Comparison of ENCODE assay signal across 40 cellular contexts in genomic region chrX:111568817-111569216, GRCh38. TPM values are rescaled to one million over a fixed set of nuclear protein-coding genes. Genes with fewer than 3 reads are reported as not detected.
"Had no signal": no experiment of that assay in that cellular context is flagged by ENCODE, and none has a peak within 500 bp of the region (broad histone marks: within the 10 kb centered on the region; RNA-seq: fewer than 3 reads in every experiment).

No MANE protein-coding gene starts in this region.

- ATAC-seq: activated naive CD4-positive, alpha-beta T cell treated with anti-CD3 and anti-CD28 coated beads, Interleukin-2, amount 50 U/mL, for 72 hours; activated naive CD8-positive, alpha-beta T cell treated with anti-CD3 and anti-CD28 coated beads, Interleukin-2, amount 50 U/mL, for 24 hours; activated T-cell treated with anti-CD3 and anti-CD28 coated beads, Interleukin-2, amount 50 U/mL, for 4 hours; activated T-cell treated with anti-CD3 and anti-CD28 coated beads, Interleukin-2, amount 50 U/mL, for 72 hours; activated T-helper 17 cell treated with anti-CD3 and anti-CD28 coated beads, Interleukin-2, amount 50 U/mL, for 72 hours; body of pancreas had no signal

- H3K27me3 Mint-ChIP-seq: activated naive CD4-positive, alpha-beta T cell treated with anti-CD3 and anti-CD28 coated beads, Interleukin-2, amount 10 ng/mL, durations not matched to agents 7 days and 5 days; activated naive CD8-positive, alpha-beta T cell; activated naive CD8-positive, alpha-beta T cell treated with anti-CD3 and anti-CD28 coated beads, Interleukin-2, amount 10 ng/mL, durations not matched to agents 7 days and 5 days; activated naive CD8-positive, alpha-beta T cell treated with anti-CD3 and anti-CD28 coated beads, Interleukin-2, amount 50 U/mL, for 24 hours; brain; central memory CD8-positive, alpha-beta T cell had no signal

- DNase-seq: activated effector memory CD4-positive, alpha-beta T cell treated with anti-CD3 and anti-CD28 coated beads, Interleukin-2, amount 50 U/mL, for 16 hours; activated effector memory CD4-positive, alpha-beta T cell treated with Interleukin-2 at 50 U/mL for 16 hours; activated gamma-delta T cell; activated gamma-delta T cell treated with Interleukin-2 at 50 U/mL for 16 hours; activated naive CD4-positive, alpha-beta T cell; activated naive CD4-positive, alpha-beta T cell treated with anti-CD3 and anti-CD28 coated beads for 36 hours; activated naive CD4-positive, alpha-beta T cell treated with anti-CD3 and anti-CD28 coated beads, Interleukin-2, amount 10 ng/mL, durations not matched to agents 7 days and 5 days; activated naive CD4-positive, alpha-beta T cell treated with anti-CD3 and anti-CD28 coated beads, Interleukin-2, amount 50 U/mL, for 16 hours; activated naive CD4-positive, alpha-beta T cell treated with Interleukin-2 at 50 U/mL for 16 hours; activated naive CD8-positive, alpha-beta T cell treated with anti-CD3 and anti-CD28 coated beads for 36 hours; activated naive CD8-positive, alpha-beta T cell treated with anti-CD3 and anti-CD28 coated beads, Interleukin-2, amount 10 ng/mL, durations not matched to agents 7 days and 5 days; activated naive CD8-positive, alpha-beta T cell treated with anti-CD3 and anti-CD28 coated beads, Interleukin-2, amount 50 U/mL, for 24 hours; activated T-cell treated with anti-CD3 and anti-CD28 coated beads, Interleukin-2, amount 50 U/mL, for 4 hours; activated T-cell treated with anti-CD3 and anti-CD28 coated beads, Interleukin-2, amount 50 U/mL, for 48 hours; activated T-cell treated with anti-CD3 and anti-CD28 coated beads, Interleukin-2, amount 50 U/mL, for 72 hours; adrenal gland; amniotic stem cell; amygdala; aorta; central memory CD4-positive, alpha-beta T cell; colonic mucosa had no signal

- H3K36me3 ChIP-seq: adrenal gland, ascending aorta, brain microvascular endothelial cell, breast epithelium, cardiac muscle cell, colonic mucosa had no signal

- H3K27ac Mint-ChIP-seq: activated naive CD4-positive, alpha-beta T cell treated with anti-CD3 and anti-CD28 coated beads for 36 hours; activated naive CD4-positive, alpha-beta T cell treated with anti-CD3 and anti-CD28 coated beads, Interleukin-2, amount 10 ng/mL, durations not matched to agents 7 days and 5 days; activated naive CD4-positive, alpha-beta T cell treated with anti-CD3 and anti-CD28 coated beads, Interleukin-2, amount 50 U/mL, for 24 hours; activated naive CD4-positive, alpha-beta T cell treated with anti-CD3 and anti-CD28 coated beads, Interleukin-2, amount 50 U/mL, for 72 hours; activated naive CD8-positive, alpha-beta T cell; activated naive CD8-positive, alpha-beta T cell treated with anti-CD3 and anti-CD28 coated beads for 36 hours; activated naive CD8-positive, alpha-beta T cell treated with anti-CD3 and anti-CD28 coated beads, Interleukin-2, amount 10 ng/mL, durations not matched to agents 7 days and 5 days; activated naive CD8-positive, alpha-beta T cell treated with anti-CD3 and anti-CD28 coated beads, Interleukin-2, amount 50 U/mL, for 24 hours; activated T-cell treated with anti-CD3 and anti-CD28 coated beads, Interleukin-2, amount 50 U/mL, for 72 hours; activated T-helper 1 cell treated with anti-CD3 and anti-CD28 coated beads, Interleukin-12 subunit alpha, Interleukin-12 subunit beta, Interleukin-2, Interleukin-4 antibody, amounts not matched to agents 30 ng/mL and 10 ng/mL and 1 ng/mL, durations not matched to agents 14 hours and 24 hours and 36 hours; activated T-helper 17 cell treated with anti-CD3 and anti-CD28 coated beads, Interleukin-2, amount 50 U/mL, for 72 hours; activated T-helper 2 cell treated with anti-CD3 and anti-CD28 coated beads, Interferon-gamma antibody, Interleukin-2, Interleukin-4, amounts not matched to agents 10 μg/mL and 5 μg/mL and 100 μg/mL, durations not matched to agents 14 hours and 24 hours and 36 hours had no signal

- H3K36me3 Mint-ChIP-seq: activated naive CD4-positive, alpha-beta T cell treated with anti-CD3 and anti-CD28 coated beads, Interleukin-2, amount 10 ng/mL, durations not matched to agents 7 days and 5 days; activated naive CD4-positive, alpha-beta T cell treated with anti-CD3 and anti-CD28 coated beads, Interleukin-2, amount 50 U/mL, for 24 hours; activated naive CD4-positive, alpha-beta T cell treated with anti-CD3 and anti-CD28 coated beads, Interleukin-2, amount 50 U/mL, for 72 hours; activated naive CD8-positive, alpha-beta T cell; activated naive CD8-positive, alpha-beta T cell treated with anti-CD3 and anti-CD28 coated beads for 36 hours; activated naive CD8-positive, alpha-beta T cell treated with anti-CD3 and anti-CD28 coated beads, Interleukin-2, amount 10 ng/mL, durations not matched to agents 7 days and 5 days; brain had no signal

- H3K9me3 ChIP-seq: adrenal gland, ascending aorta, body of pancreas, breast epithelium, colonic mucosa had no signal

- H3K4me1 Mint-ChIP-seq: activated naive CD4-positive, alpha-beta T cell treated with anti-CD3 and anti-CD28 coated beads, Interleukin-2, amount 10 ng/mL, durations not matched to agents 7 days and 5 days; activated naive CD4-positive, alpha-beta T cell treated with anti-CD3 and anti-CD28 coated beads, Interleukin-2, amount 50 U/mL, for 24 hours; activated naive CD8-positive, alpha-beta T cell treated with anti-CD3 and anti-CD28 coated beads for 36 hours; activated naive CD8-positive, alpha-beta T cell treated with anti-CD3 and anti-CD28 coated beads, Interleukin-2, amount 10 ng/mL, durations not matched to agents 7 days and 5 days; activated naive CD8-positive, alpha-beta T cell treated with anti-CD3 and anti-CD28 coated beads, Interleukin-2, amount 50 U/mL, for 24 hours; activated T-helper 17 cell treated with anti-CD3 and anti-CD28 coated beads, Interleukin-2, amount 50 U/mL, for 72 hours; central memory CD8-positive, alpha-beta T cell had no signal

- FAIRE-seq: astrocyte, bronchial epithelial cell, colon had no signal

- H3K9me3 Mint-ChIP-seq: activated naive CD4-positive, alpha-beta T cell treated with anti-CD3 and anti-CD28 coated beads, Interleukin-2, amount 10 ng/mL, durations not matched to agents 7 days and 5 days; activated naive CD4-positive, alpha-beta T cell treated with anti-CD3 and anti-CD28 coated beads, Interleukin-2, amount 50 U/mL, for 24 hours; activated naive CD4-positive, alpha-beta T cell treated with anti-CD3 and anti-CD28 coated beads, Interleukin-2, amount 50 U/mL, for 72 hours; activated naive CD8-positive, alpha-beta T cell treated with anti-CD3 and anti-CD28 coated beads for 36 hours; activated naive CD8-positive, alpha-beta T cell treated with anti-CD3 and anti-CD28 coated beads, Interleukin-2, amount 10 ng/mL, durations not matched to agents 7 days and 5 days; activated naive CD8-positive, alpha-beta T cell treated with anti-CD3 and anti-CD28 coated beads, Interleukin-2, amount 50 U/mL, for 24 hours; activated T-cell treated with anti-CD3 and anti-CD28 coated beads, Interleukin-2, amount 50 U/mL, for 4 hours; activated T-cell treated with anti-CD3 and anti-CD28 coated beads, Interleukin-2, amount 50 U/mL, for 72 hours; activated T-helper 1 cell treated with anti-CD3 and anti-CD28 coated beads, Interleukin-12 subunit alpha, Interleukin-12 subunit beta, Interleukin-2, Interleukin-4 antibody, amounts not matched to agents 30 ng/mL and 10 ng/mL and 1 ng/mL, durations not matched to agents 14 hours and 24 hours and 36 hours; activated T-helper 2 cell treated with anti-CD3 and anti-CD28 coated beads, Interferon-gamma antibody, Interleukin-2, Interleukin-4, amounts not matched to agents 10 μg/mL and 5 μg/mL and 100 μg/mL, durations not matched to agents 14 hours and 24 hours and 36 hours; central memory CD8-positive, alpha-beta T cell had no signal

- H3K27ac ChIP-seq: adrenal gland, ascending aorta, body of pancreas, brain microvascular endothelial cell, breast epithelium, cardiac muscle cell, colonic mucosa had no signal

- H3K27me3 ChIP-seq: ascending aorta, body of pancreas, brain microvascular endothelial cell, cardiac muscle cell, colonic mucosa had no signal

- H3K4me3 Mint-ChIP-seq: activated naive CD4-positive, alpha-beta T cell treated with anti-CD3 and anti-CD28 coated beads for 36 hours; activated naive CD4-positive, alpha-beta T cell treated with anti-CD3 and anti-CD28 coated beads, Interleukin-2, amount 10 ng/mL, durations not matched to agents 7 days and 5 days; activated naive CD4-positive, alpha-beta T cell treated with anti-CD3 and anti-CD28 coated beads, Interleukin-2, amount 50 U/mL, for 24 hours; activated naive CD8-positive, alpha-beta T cell; activated naive CD8-positive, alpha-beta T cell treated with anti-CD3 and anti-CD28 coated beads for 36 hours; activated naive CD8-positive, alpha-beta T cell treated with anti-CD3 and anti-CD28 coated beads, Interleukin-2, amount 10 ng/mL, durations not matched to agents 7 days and 5 days; activated naive CD8-positive, alpha-beta T cell treated with anti-CD3 and anti-CD28 coated beads, Interleukin-2, amount 50 U/mL, for 24 hours; activated T-cell treated with anti-CD3 and anti-CD28 coated beads, Interleukin-2, amount 50 U/mL, for 4 hours; activated T-cell treated with anti-CD3 and anti-CD28 coated beads, Interleukin-2, amount 50 U/mL, for 72 hours; activated T-helper 1 cell treated with anti-CD3 and anti-CD28 coated beads, Interleukin-12 subunit alpha, Interleukin-12 subunit beta, Interleukin-2, Interleukin-4 antibody, amounts not matched to agents 30 ng/mL and 10 ng/mL and 1 ng/mL, durations not matched to agents 14 hours and 24 hours and 36 hours; activated T-helper 17 cell treated with anti-CD3 and anti-CD28 coated beads, Interleukin-2, amount 50 U/mL, for 72 hours; brain; central memory CD8-positive, alpha-beta T cell had no signal

- H3K4me1 ChIP-seq: adrenal gland, ascending aorta, body of pancreas, breast epithelium, colonic mucosa had no signal

- H3K4me3 ChIP-seq: adrenal gland, ascending aorta, body of pancreas, breast epithelium, cardiac muscle cell, colonic mucosa had no signal

RNA-seq across cellular contexts. Expression of gene SERTM2, which starts 57.4 kb away (rescaled TPM):
- total RNA-seq: activated naive CD4-positive, alpha-beta T cell treated with anti-CD3 and anti-CD28 coated beads, Interleukin-2, amount 50 U/mL, for 72 hours; activated naive CD8-positive, alpha-beta T cell treated with anti-CD3 and anti-CD28 coated beads for 36 hours; activated naive CD8-positive, alpha-beta T cell treated with anti-CD3 and anti-CD28 coated beads, Interleukin-2, amount 10 ng/mL, durations not matched to agents 7 days and 5 days; activated T-cell treated with anti-CD3 and anti-CD28 coated beads, Interleukin-2, amount 50 U/mL, for 4 hours; activated T-helper 1 cell treated with anti-CD3 and anti-CD28 coated beads, Interleukin-12 subunit alpha, Interleukin-12 subunit beta, Interleukin-2, Interleukin-4 antibody, amounts not matched to agents 30 ng/mL and 10 ng/mL and 1 ng/mL, durations not matched to agents 14 hours and 24 hours and 36 hours; activated T-helper 17 cell treated with anti-CD3 and anti-CD28 coated beads, Interleukin-2, amount 50 U/mL, for 72 hours; activated T-helper 2 cell treated with anti-CD3 and anti-CD28 coated beads, Interferon-gamma antibody, Interleukin-2, Interleukin-4, amounts not matched to agents 10 μg/mL and 5 μg/mL and 100 μg/mL, durations not matched to agents 14 hours and 24 hours and 36 hours; aorta; ascending aorta; body of pancreas; cerebellum; chondrocyte had no signal
- polyA plus RNA-seq: adipose tissue, aorta had no signal
